Comparison of ENCODE assay signal across 22 cellular contexts in genomic region chr11:6202036-6202435, GRCh38. TPM values are rescaled to one million over a fixed set of nuclear protein-coding genes. Genes with fewer than 3 reads are reported as not detected.
A peak's percentile ranks its signal among the peaks of the same experiment; 100 is the strongest.
DNase-seq lines count a peak whose midpoint lies in the region; ATAC-seq and TF ChIP-seq lines count a peak whose summit lies in the region.
"Had no signal": no experiment of that assay in that cellular context is flagged by ENCODE, and none has a peak within 500 bp of the region (broad histone marks: within the 10 kb centered on the region; RNA-seq: fewer than 3 reads in every experiment).

No MANE protein-coding gene starts in this region.

- peak overlapping the region; percentile 35 for H3K4me2 ChIP-seq in GM23248 (ENCODE audit: unreplicated experiment)
- H3K4me2 ChIP-seq in mammary epithelial cell (ENCODE audit: insufficient read depth, low read depth, low read length), result no peak overlapping the region
- H3K4me2 ChIP-seq: A549 had no signal

- peaks cover 4% of the 10 kb centered on the region for H3K9me3 Mint-ChIP-seq in natural killer cell treated with Interleukin-12 subunit alpha and Interleukin-12 subunit beta and Interleukin-15 and Interleukin-18, amount 100 ng/mL, for 72 hours

- H4K20me1 ChIP-seq in GM23248 (ENCODE audit: insufficient read depth) (no peaks in the 10 kb centered on the region), mammary epithelial cell (ENCODE audit: insufficient read depth, low read length) (no peaks in the 10 kb centered on the region)

- H3K27me3 Mint-ChIP-seq in natural killer cell treated with Interleukin-12 subunit alpha and Interleukin-12 subunit beta and Interleukin-15 and Interleukin-18, amount 100 ng/mL, for 72 hours, result no peaks in the 10 kb centered on the region

- intact Hi-C loops in mammary epithelial cell (cut with micrococcal nuclease), result no loop called here

- ATAC-seq in natural killer cell treated with Interleukin-12 subunit alpha and Interleukin-12 subunit beta and Interleukin-15 and Interleukin-18, amount 100 ng/mL, for 72 hours, result no peak
- no peak for ATAC-seq in HG03342 (IDR thresholded peaks at IDR 0.05; ENCODE audit: unreplicated experiment)
- ATAC-seq in HG03159 (IDR thresholded peaks at IDR 0.05; ENCODE audit: unreplicated experiment), result no peak
- ATAC-seq: A549, SK-N-SH treated with all-trans-retinoic acid at 6 μM for 48 hours had no signal

- H3K9me2 ChIP-seq in GM23248 (ENCODE audit: insufficient read depth), result no peaks in the 10 kb centered on the region

- H3K79me2 ChIP-seq in GM23248 (ENCODE audit: insufficient read depth), result no peaks in the 10 kb centered on the region
- no peaks in the 10 kb centered on the region for H3K79me2 ChIP-seq in mammary epithelial cell (ENCODE audit: insufficient read depth, low read length)

- TF ChIP-seq CTCF in AG10803 (conservative IDR thresholded peaks at IDR 0.05; ENCODE audit: low read length) (no peak), mammary epithelial cell (conservative IDR thresholded peaks at IDR 0.05 in 1 of 2, IDR thresholded peaks at IDR 0.05 in 1 of 2; ENCODE audit: extremely low read depth in 1 of 2, insufficient read depth in 1 of 2, low read depth in 1 of 2, low read length in 2 of 2) (no peak)

- DNase-seq in AG10803 (ENCODE audit: low read depth) (peak; percentile 65), GM23248 (peak; percentile 37), mammary epithelial cell (peak; percentile 9)
- no peak for DNase-seq in natural killer cell treated with Interleukin-12 subunit alpha and Interleukin-12 subunit beta and Interleukin-15 and Interleukin-18, amount 100 ng/mL, for 72 hours (ENCODE audit: low spot score)
- DNase-seq in activated CD8-positive, alpha-beta memory T cell treated with anti-CD3 and anti-CD28 coated beads, Interleukin-2, amount 50 U/mL, for 4 hours, result no peak
- DNase-seq in activated CD8-positive, alpha-beta memory T cell treated with anti-CD3 and anti-CD28 coated beads for 24 hours, result no peak
- DNase-seq: Calu3, DMS79, Karpas-422, MM.1S, NCI-H187, NCI-H345, NCI-H526, SHP77 had no signal

- in situ Hi-C loops in GM23248 (cut with MboI), result no loop called here
- in situ Hi-C loops in mammary epithelial cell (cut with MboI; ENCODE audit: low sequenced_read_pairs in 2 of 2), result no loop called here

- dilution Hi-C loops in mammary epithelial cell (cut with HindIII; ENCODE audit: low sequenced_read_pairs), result no loop called here

- H3K36me3 ChIP-seq in GM23248 (ENCODE audit: low read depth) (no peaks in the 10 kb centered on the region), mammary epithelial cell (ENCODE audit: insufficient read depth, low read length) (peaks cover 1% of the 10 kb centered on the region)

- BruUV-seq in mammary epithelial cell (replicated peaks; lab: Mats Ljungman, UMichigan), result no TSS peak

- no peak overlapping the region for H2AFZ ChIP-seq in GM23248
- no peak overlapping the region for H2AFZ ChIP-seq in mammary epithelial cell (ENCODE audit: low read depth, low read length)

- H3K4me3 Mint-ChIP-seq in natural killer cell treated with Interleukin-12 subunit alpha and Interleukin-12 subunit beta and Interleukin-15 and Interleukin-18, amount 100 ng/mL, for 72 hours, result peak overlapping the region; percentile 56

- H3K4me3 ChIP-seq in AG10803 (ENCODE audit: low read length), result no peak overlapping the region
- no peak overlapping the region for H3K4me3 ChIP-seq in GM23248
- H3K4me3 ChIP-seq in mammary epithelial cell (replicated peaks in 1 of 3; ENCODE audit: insufficient read depth in 1 of 3, low read depth in 2 of 3, low read length in 3 of 3), result no peak overlapping the region
- H3K4me3 ChIP-seq: A549, GM12878 had no signal

- H3K9me3 ChIP-seq in GM23248 (ENCODE audit: low read depth), result no peaks in the 10 kb centered on the region
- no peaks in the 10 kb centered on the region for H3K9me3 ChIP-seq in mammary epithelial cell (replicated peaks; ENCODE audit: insufficient read depth, low read length)
- H3K9me3 ChIP-seq: A549 had no signal

- 59 to 67% methylated on average over 1 of the region's 1 CpG for WGBS in GM23248 (ENCODE audit: low coverage in 1 of 2, low lambda C conversion rate in 2 of 2, missing lambda C conversion rate in 2 of 2), 2 experiments
- 100% methylated on average over 1 of the region's 1 CpG for WGBS in mammary epithelial cell (ENCODE audit: low coverage, missing lambda C conversion rate)

- H3K9ac ChIP-seq in GM23248 (no peak overlapping the region), mammary epithelial cell (ENCODE audit: insufficient read depth, low read length) (no peak overlapping the region)

- H3K27ac ChIP-seq in GM23248 (peak overlapping the region; percentile 29; the same call in 1 of the 2 replicates), mammary epithelial cell (ENCODE audit: insufficient read depth, low read depth, low read length) (no peak overlapping the region)
- H3K27ac ChIP-seq: A549 had no signal

- H3K36me3 Mint-ChIP-seq in natural killer cell treated with Interleukin-12 subunit alpha and Interleukin-12 subunit beta and Interleukin-15 and Interleukin-18, amount 100 ng/mL, for 72 hours, result peaks cover 26% of the 10 kb centered on the region

- peaks cover 13% of the 10 kb centered on the region for H3K4me1 ChIP-seq in GM23248 (ENCODE audit: insufficient read depth)
- H3K4me1 ChIP-seq in mammary epithelial cell (ENCODE audit: insufficient read depth, low read length), result peaks cover 4% of the 10 kb centered on the region
- H3K4me1 ChIP-seq: A549 had no signal

- CTCF ChIA-PET in mammary epithelial cell (lab: Charles Lee; ENCODE audit: low non-redundant PET), result no interaction called here

- H3K27me3 ChIP-seq in GM23248 (replicated peaks; ENCODE audit: insufficient read depth) (no peaks in the 10 kb centered on the region), mammary epithelial cell (ENCODE audit: insufficient read depth, low read length) (no peaks in the 10 kb centered on the region)

- peaks cover 80 to 85% of the 10 kb centered on the region in 2 donors for H3K4me1 Mint-ChIP-seq in natural killer cell treated with Interleukin-12 subunit alpha and Interleukin-12 subunit beta and Interleukin-15 and Interleukin-18, amount 100 ng/mL, for 72 hours (ENCODE audit: low read depth in 2 of 2)

- peak overlapping the region; percentile 87 to 99 for H3K27ac Mint-ChIP-seq in natural killer cell treated with Interleukin-12 subunit alpha and Interleukin-12 subunit beta and Interleukin-15 and Interleukin-18, amount 100 ng/mL, for 72 hours

- H3F3A ChIP-seq in GM23248 (ENCODE audit: insufficient read depth), result 0 out of 2 replicates have a peak, but pooled peaks cover 8% of the 10 kb centered on the region

RNA-seq across cellular contexts. Expression of gene OR52W1, which starts 3.0 kb away (rescaled TPM):
- not detected in 2 replicates for total RNA-seq in GM23248 (2014; rRNA removed; shearing (Covaris generic))
- polyA plus RNA-seq in GM23248 (2016; fragmentation: Nextera tagmentation; extraction: Ambion mirVana) (not detected in 2 replicates), mammary epithelial cell (not detected)
- not detected for total RNA-seq in mammary epithelial cell
- not detected for polyA minus RNA-seq in mammary epithelial cell
- not detected for total RNA-seq in natural killer cell treated with Interleukin-12 subunit alpha and Interleukin-12 subunit beta and Interleukin-15 and Interleukin-18, amount 100 ng/mL, for 72 hours
- total RNA-seq: Calu3, G401, GM12878, H1, OCI-LY7 had no signal
- polyA plus RNA-seq: A549, GM12878, H1 had no signal

RNA-seq across cellular contexts. Expression of gene C11orf42, which starts 3.3 kb away (rescaled TPM):
- not detected in 2 replicates for total RNA-seq in GM23248 (2014; rRNA removed; shearing (Covaris generic))
- polyA plus RNA-seq in GM23248 (2016; fragmentation: Nextera tagmentation; extraction: Ambion mirVana) (0.16 TPM in 1 of 2 replicates, not detected in the other), mammary epithelial cell (not detected)
- total RNA-seq in mammary epithelial cell, result not detected
- polyA minus RNA-seq in mammary epithelial cell, result not detected
- not detected for total RNA-seq in natural killer cell treated with Interleukin-12 subunit alpha and Interleukin-12 subunit beta and Interleukin-15 and Interleukin-18, amount 100 ng/mL, for 72 hours
- total RNA-seq: Calu3, G401, GM12878, H1, OCI-LY7 had no signal
- polyA plus RNA-seq: A549, H1 had no signal

RNA-seq across cellular contexts. Expression of gene OR52B2, which starts 31.9 kb away (rescaled TPM):
- total RNA-seq in GM23248 (2014; rRNA removed; shearing (Covaris generic)), result not detected in 2 replicates
- polyA plus RNA-seq in GM23248 (2016; fragmentation: Nextera tagmentation; extraction: Ambion mirVana), result not detected in 2 replicates
- total RNA-seq in mammary epithelial cell, result under 1 TPM in 1 of 2 donors, not detected in 1; 0.17 TPM
- polyA plus RNA-seq in mammary epithelial cell, result not detected
- polyA minus RNA-seq in mammary epithelial cell, result not detected
- under 1 TPM in 1 of 2 donors, not detected in 1; 0.52 TPM for total RNA-seq in natural killer cell treated with Interleukin-12 subunit alpha and Interleukin-12 subunit beta and Interleukin-15 and Interleukin-18, amount 100 ng/mL, for 72 hours
- total RNA-seq: Calu3, G401, GM12878, H1, OCI-LY7 had no signal
- polyA plus RNA-seq: A549 had no signal

RNA-seq across cellular contexts. Expression of gene FHIP1B, which starts 32.4 kb away (rescaled TPM):
- total RNA-seq in GM23248 (2014; rRNA removed; shearing (Covaris generic)), result 14.7 and 25.4 TPM in 2 replicates
- polyA plus RNA-seq in GM23248 (2016; fragmentation: Nextera tagmentation; extraction: Ambion mirVana) (9.2 and 10.9 TPM in 2 replicates), mammary epithelial cell (17.1 TPM)
- total RNA-seq in mammary epithelial cell, result 10 to 100 TPM; 24.4 to 29.7 TPM
- polyA minus RNA-seq in mammary epithelial cell, result 20.0 TPM
- 10 to 100 TPM; 45.6 to 52.2 TPM for total RNA-seq in natural killer cell treated with Interleukin-12 subunit alpha and Interleukin-12 subunit beta and Interleukin-15 and Interleukin-18, amount 100 ng/mL, for 72 hours

RNA-seq across cellular contexts. Expression of gene CNGA4, which starts 36.9 kb away (rescaled TPM):
- not detected in 2 replicates for total RNA-seq in GM23248 (2014; rRNA removed; shearing (Covaris generic))
- polyA plus RNA-seq in GM23248 (2016; fragmentation: Nextera tagmentation; extraction: Ambion mirVana) (not detected in 2 replicates), mammary epithelial cell (0.06 TPM)
- under 1 TPM; 0.17 to 0.38 TPM for total RNA-seq in mammary epithelial cell
- polyA minus RNA-seq in mammary epithelial cell, result 10.4 TPM
- total RNA-seq in natural killer cell treated with Interleukin-12 subunit alpha and Interleukin-12 subunit beta and Interleukin-15 and Interleukin-18, amount 100 ng/mL, for 72 hours, result not detected
- total RNA-seq: Calu3, G401, H1 had no signal

Comparison
In these comparisons a context has a peak if more than half of its experiments do, and no peak if none do; other contexts are left out.
1. DNase-seq: peak in AG10803 (single experiment), GM23248 (single experiment) and mammary epithelial cell (single experiment); none in natural killer cell treated with Interleukin-12 subunit alpha and Interleukin-12 subunit beta and Interleukin-15 and Interleukin-18, amount 100 ng/mL, for 72 hours (single experiment), activated CD8-positive, alpha-beta memory T cell treated with anti-CD3 and anti-CD28 coated beads, Interleukin-2, amount 50 U/mL, for 4 hours (single experiment) and activated CD8-positive, alpha-beta memory T cell treated with anti-CD3 and anti-CD28 coated beads for 24 hours (single experiment).